8 cellular contexts compared by ENCODE assay signal in genomic region chr14:99035712-99036593, GRCh38.
DNase-seq lines count a peak whose midpoint lies in the region; ATAC-seq, FAIRE-seq and TF ChIP-seq lines count a peak whose summit lies in the region.

No MANE protein-coding gene starts in this region.

- POLR2A ChIA-PET in activated CD8-positive, alpha-beta T cell treated with anti-CD3 and anti-CD28 coated beads, Interleukin-2, amount 10 ng/mL, durations not matched to agents 7 days and 5 days (lab: Charles Lee), result no interaction called here
- POLR2A ChIA-PET in HEK293T (lab: Yijun Ruan, JAX), result no interaction called here
- POLR2A ChIA-PET in activated CD4-positive, alpha-beta T cell treated with anti-CD3 and anti-CD28 coated beads, Interleukin-2, amount 10 ng/mL, durations not matched to agents 7 days and 5 days (lab: Charles Lee), result no interaction called here

- H3K27ac ChIP-seq in breast epithelium (peak overlapping the region; percentile 80 to 87), kidney (ENCODE audit: low read depth in 2 of 2, low read length in 2 of 2) (peak overlapping the region in 1 of 2 donors; percentile 15)

- intact Hi-C loops in breast epithelium (cut with DNase I; ENCODE audit: low total_unique reads) (no loop called here), kidney (cut with DNase I) (no loop called here)

- no peaks in the 10 kb centered on the region for H3K27me3 ChIP-seq in breast epithelium

- H3K36me3 Mint-ChIP-seq in activated CD8-positive, alpha-beta T cell treated with anti-CD3 and anti-CD28 coated beads, Interleukin-2, amount 10 ng/mL, durations not matched to agents 7 days and 5 days (ENCODE audit: low read depth), result no peaks in the 10 kb centered on the region
- no peaks in the 10 kb centered on the region for H3K36me3 Mint-ChIP-seq in activated CD4-positive, alpha-beta T cell treated with anti-CD3 and anti-CD28 coated beads, Interleukin-2, amount 10 ng/mL, durations not matched to agents 7 days and 5 days (ENCODE audit: low read depth)

- CTCF ChIA-PET in activated CD8-positive, alpha-beta T cell treated with anti-CD3 and anti-CD28 coated beads, Interleukin-2, amount 10 ng/mL, durations not matched to agents 7 days and 5 days (lab: Charles Lee), result no interaction called here
- CTCF ChIA-PET in HEK293T (lab: Yijun Ruan, JAX), result interaction anchor here (0.7 to 1.1 kb wide), 2 partner anchors 16 to 198 kb away, joined by 3 read pairs; no protein-coding TSS in a partner anchor
- CTCF ChIA-PET in activated CD4-positive, alpha-beta T cell treated with anti-CD3 and anti-CD28 coated beads, Interleukin-2, amount 10 ng/mL, durations not matched to agents 7 days and 5 days (lab: Charles Lee), result interaction anchor here (1.4 kb wide), 1 partner anchor 8 kb away, joined by 4 read pairs; no protein-coding TSS in a partner anchor

- no peak for TF ChIP-seq CTCF in breast epithelium (IDR thresholded peaks at IDR 0.05)
- TF ChIP-seq CTCF in kidney (IDR thresholded peaks at IDR 0.05; ENCODE audit: borderline replicate concordance, extremely low read depth, insufficient read depth), result no peak

- H3K4me1 Mint-ChIP-seq in activated CD8-positive, alpha-beta T cell treated with anti-CD3 and anti-CD28 coated beads, Interleukin-2, amount 10 ng/mL, durations not matched to agents 7 days and 5 days (ENCODE audit: low read depth), result no peaks in the 10 kb centered on the region
- no peaks in the 10 kb centered on the region for H3K4me1 Mint-ChIP-seq in activated CD4-positive, alpha-beta T cell treated with anti-CD3 and anti-CD28 coated beads, Interleukin-2, amount 10 ng/mL, durations not matched to agents 7 days and 5 days

- H3K9me3 ChIP-seq in breast epithelium (no peaks in the 10 kb centered on the region), kidney (ENCODE audit: control insufficient read depth in 1 of 2, low read length in 2 of 2) (no peaks in the 10 kb centered on the region)

- H3K9ac ChIP-seq in kidney (ENCODE audit: low read length in 2 of 2), result no peak overlapping the region

- no peak for FAIRE-seq in kidney (lab: Jason Lieb, UNC)

- H3K4me3 ChIP-seq in breast epithelium (peak overlapping the region; percentile 20 to 63 (median 23)), kidney (ENCODE audit: low read length in 2 of 2) (no peak overlapping the region)

- no peak overlapping the region for H3K4me3 Mint-ChIP-seq in activated CD8-positive, alpha-beta T cell treated with anti-CD3 and anti-CD28 coated beads, Interleukin-2, amount 10 ng/mL, durations not matched to agents 7 days and 5 days
- H3K4me3 Mint-ChIP-seq in activated CD4-positive, alpha-beta T cell treated with anti-CD3 and anti-CD28 coated beads, Interleukin-2, amount 10 ng/mL, durations not matched to agents 7 days and 5 days, result no peak overlapping the region

- DNase-seq in HK-2 (ENCODE audit: unreplicated experiment) (peak; percentile 84), breast epithelium (ENCODE audit: low spot score in 2 of 2) (peak; percentile 70 to 92), kidney (peak; percentile 95), stromal cell of bone marrow (ENCODE audit: low read depth) (peak; percentile 93), HEK293T (ENCODE audit: extremely low spot score) (no peak)
- DNase-seq in activated CD8-positive, alpha-beta T cell treated with anti-CD3 and anti-CD28 coated beads, Interleukin-2, amount 10 ng/mL, durations not matched to agents 7 days and 5 days, result no peak
- DNase-seq in activated CD4-positive, alpha-beta T cell treated with anti-CD3 and anti-CD28 coated beads, Interleukin-2, amount 10 ng/mL, durations not matched to agents 7 days and 5 days, result no peak

- no peak overlapping the region for H3K27ac Mint-ChIP-seq in activated CD8-positive, alpha-beta T cell treated with anti-CD3 and anti-CD28 coated beads, Interleukin-2, amount 10 ng/mL, durations not matched to agents 7 days and 5 days
- H3K27ac Mint-ChIP-seq in activated CD4-positive, alpha-beta T cell treated with anti-CD3 and anti-CD28 coated beads, Interleukin-2, amount 10 ng/mL, durations not matched to agents 7 days and 5 days, result no peak overlapping the region

- H3K4me1 ChIP-seq in breast epithelium, result peaks cover 0 to 3% of the 10 kb centered on the region in 2 donors
- peaks cover 0 to 2% of the 10 kb centered on the region in 2 donors for H3K4me1 ChIP-seq in kidney (ENCODE audit: control insufficient read depth in 1 of 2, insufficient read depth in 1 of 2, low read depth in 1 of 2, low read length in 2 of 2)

- no peak for TF ChIP-seq POLR2A in breast epithelium (IDR thresholded peaks at IDR 0.05)

- H3K9me3 Mint-ChIP-seq in activated CD8-positive, alpha-beta T cell treated with anti-CD3 and anti-CD28 coated beads, Interleukin-2, amount 10 ng/mL, durations not matched to agents 7 days and 5 days (ENCODE audit: insufficient read depth), result no peaks in the 10 kb centered on the region
- peaks cover 8% of the 10 kb centered on the region for H3K9me3 Mint-ChIP-seq in activated CD4-positive, alpha-beta T cell treated with anti-CD3 and anti-CD28 coated beads, Interleukin-2, amount 10 ng/mL, durations not matched to agents 7 days and 5 days

- H3K36me3 ChIP-seq in breast epithelium, result no peaks in the 10 kb centered on the region
- no peaks in the 10 kb centered on the region for H3K36me3 ChIP-seq in kidney (ENCODE audit: control insufficient read depth in 1 of 2, insufficient read depth in 2 of 2, low read length in 2 of 2)

- no peak for ATAC-seq in activated CD8-positive, alpha-beta T cell treated with anti-CD3 and anti-CD28 coated beads, Interleukin-2, amount 10 ng/mL, durations not matched to agents 7 days and 5 days
- no peak for ATAC-seq in GM18502 (IDR thresholded peaks at IDR 0.05; ENCODE audit: poor library complexity, unreplicated experiment)

- peaks cover 2% of the 10 kb centered on the region for H3K27me3 Mint-ChIP-seq in activated CD8-positive, alpha-beta T cell treated with anti-CD3 and anti-CD28 coated beads, Interleukin-2, amount 10 ng/mL, durations not matched to agents 7 days and 5 days (ENCODE audit: low read depth)
- no peaks in the 10 kb centered on the region for H3K27me3 Mint-ChIP-seq in activated CD4-positive, alpha-beta T cell treated with anti-CD3 and anti-CD28 coated beads, Interleukin-2, amount 10 ng/mL, durations not matched to agents 7 days and 5 days

TF ChIP-seq in HEK293T, 16 proteins besides CTCF, POLR2A, EP300 and RAD21:
- TF ChIP-seq ELF4 (IDR thresholded peaks at IDR 0.05) (no peak), NFRKB (IDR thresholded peaks at IDR 0.05) (no peak), TARDBP (IDR thresholded peaks at IDR 0.05) (no peak), FOXM1 (IDR thresholded peaks at IDR 0.05; ENCODE audit: borderline replicate concordance) (no peak), BHLHE40 (IDR thresholded peaks at IDR 0.05; ENCODE audit: borderline replicate concordance) (no peak), SP1 (IDR thresholded peaks at IDR 0.05) (no peak), ARNT (IDR thresholded peaks at IDR 0.05) (no peak)
TF ChIP-seq in HEK293T: peak in this region for 0.

Comparison
In these comparisons a context has a peak if more than half of its experiments do, and no peak if none do; other contexts are left out.
1. DNase-seq: peak in HK-2 (single experiment), breast epithelium (2 of 2), kidney (single experiment) and stromal cell of bone marrow (single experiment); none in activated CD8-positive, alpha-beta T cell treated with anti-CD3 and anti-CD28 coated beads, Interleukin-2, amount 10 ng/mL, durations not matched to agents 7 days and 5 days (single experiment), HEK293T (single experiment) and activated CD4-positive, alpha-beta T cell treated with anti-CD3 and anti-CD28 coated beads, Interleukin-2, amount 10 ng/mL, durations not matched to agents 7 days and 5 days (single experiment).
2. H3K4me3 ChIP-seq: peak in breast epithelium (3 of 3); none in kidney (0 of 2).